ENCODE assay signal across 8 cellular contexts in the genomic region with DNA sequence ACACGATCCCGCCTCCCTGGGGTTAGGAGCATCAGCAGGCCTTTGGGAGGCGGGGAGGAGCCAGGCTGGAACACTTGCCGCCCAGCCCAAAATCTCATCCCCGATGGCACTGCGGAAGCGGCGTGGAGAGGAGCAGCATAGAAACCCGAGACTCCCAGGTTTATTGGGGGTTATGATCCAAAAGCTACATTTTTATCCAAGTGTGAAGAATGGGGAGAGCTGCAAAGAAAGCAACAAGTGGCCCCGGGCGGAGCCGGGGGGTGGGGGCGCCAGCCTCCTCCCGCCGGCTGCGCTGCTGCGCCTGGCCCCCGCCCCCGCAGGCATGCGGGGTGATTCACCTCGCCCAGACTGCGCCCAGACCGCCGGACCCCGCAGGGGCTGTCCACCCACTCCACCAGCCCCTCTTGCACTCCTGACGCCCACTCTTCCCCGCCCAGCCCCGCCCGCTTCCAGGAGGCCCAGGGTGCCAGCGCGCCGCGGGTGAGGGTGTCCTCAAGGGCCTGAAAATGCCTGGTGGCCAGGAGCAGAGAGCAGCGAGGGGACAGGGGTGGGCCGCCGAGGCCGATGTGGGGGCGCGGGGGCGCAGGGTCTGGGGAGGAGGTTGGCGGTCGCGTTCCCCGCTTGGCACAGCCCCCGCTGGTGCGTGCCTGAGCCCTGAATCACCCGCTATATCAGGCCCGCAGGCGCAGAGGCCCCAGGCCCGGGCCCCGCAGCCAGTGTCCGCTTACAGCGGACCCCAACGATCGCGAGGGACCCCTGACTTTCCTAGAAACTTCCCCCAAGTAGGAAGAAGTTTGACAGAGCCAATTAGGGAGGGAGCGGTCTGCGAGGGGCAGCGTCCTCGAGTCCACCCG. TPM values are rescaled to one million over a fixed set of nuclear protein-coding genes. Genes with fewer than 3 reads are reported as not detected.
DNase-seq lines count a peak whose midpoint lies in the region; ATAC-seq and TF ChIP-seq lines count a peak whose summit lies in the region.

No MANE protein-coding gene starts in this region.

- POLR2A ChIA-PET in Caco-2 (lab: Charles Lee) = interaction anchor here (0.5 to 2.1 kb wide), 5 partner anchors 33 to 115 kb away, joined by 4 to 53 read pairs (median 8); a partner anchor contains a TSS

- no TSS peak for BruUV-seq in Caco-2 (replicated peaks; lab: Mats Ljungman, UMichigan)

- peak; percentile 50 for ATAC-seq in SK-N-SH treated with all-trans-retinoic acid at 6 μM for 48 hours

- H3K4me3 Mint-ChIP-seq in Caco-2 (ENCODE audit: unreplicated experiment) = peak overlapping the region; percentile 85

- H3K27ac Mint-ChIP-seq in Caco-2 (ENCODE audit: unreplicated experiment) = peak overlapping the region; percentile 74

- H3K27me3 Mint-ChIP-seq in Caco-2 (ENCODE audit: insufficient read depth, unreplicated experiment) = no peaks in the 10 kb centered on the region

- H3K9me3 ChIP-seq in Caco-2 = no peaks in the 10 kb centered on the region
- no peaks in the 10 kb centered on the region for H3K9me3 ChIP-seq in mucosa of stomach (ENCODE audit: control insufficient read depth, low read length)
- H3K9me3 ChIP-seq in uterus = no peaks in the 10 kb centered on the region

- TF ChIP-seq POLR2A in uterus (IDR thresholded peaks at IDR 0.05) = peak in 1 of 2 donors; percentile 39

- H3K4me3 ChIP-seq in Caco-2 (ENCODE audit: low read depth, low read length) (peak overlapping the region; percentile 97), epithelial cell of esophagus (ENCODE audit: low read length) (peak overlapping the region; percentile 73), mucosa of stomach (ENCODE audit: low read length) (no peak overlapping the region), uterus (peak overlapping the region; percentile 92 to 93)

- intact Hi-C loops in Caco-2 (cut with micrococcal nuclease; ENCODE audit: unreplicated experiment) = loop anchor here (2.0 kb wide), 1 partner anchor 37 kb away; a partner anchor contains a TSS
- intact Hi-C loops in uterus (cut with DNase I; ENCODE audit: low total_unique reads) = no loop called here

- TF ChIP-seq CTCF in Caco-2 (IDR thresholded peaks at IDR 0.05; ENCODE audit: insufficient read depth in 1 of 2, low read depth in 1 of 2, low read length in 1 of 2, severe bottlenecking in 1 of 2, unreplicated experiment in 1 of 2) = no peak
- no peak for TF ChIP-seq CTCF in epithelial cell of esophagus (IDR thresholded peaks at IDR 0.05; ENCODE audit: insufficient read depth, low read depth, low read length, missing control alignments)
- TF ChIP-seq CTCF in uterus (IDR thresholded peaks at IDR 0.05) = no peak

- H3K4me1 ChIP-seq in Caco-2 (peaks cover 13% of the 10 kb centered on the region), mucosa of stomach (ENCODE audit: control insufficient read depth, insufficient read depth, low read length) (peaks cover 19% of the 10 kb centered on the region), uterus (peaks cover 0 to 9% of the 10 kb centered on the region in 2 donors)

- peak overlapping the region; percentile 98 to 99 for H3K27ac ChIP-seq in uterus

- H3K9me3 Mint-ChIP-seq in Caco-2 (ENCODE audit: unreplicated experiment) = no peaks in the 10 kb centered on the region

- peaks cover 15% of the 10 kb centered on the region for H3K4me1 Mint-ChIP-seq in Caco-2 (ENCODE audit: low read depth, unreplicated experiment)

- H3K27me3 ChIP-seq in Caco-2 (replicated peaks; ENCODE audit: control insufficient read depth, insufficient read depth, low read length) (no peaks in the 10 kb centered on the region), mucosa of stomach (ENCODE audit: control insufficient read depth, insufficient read depth, low read length) (peaks cover 29% of the 10 kb centered on the region), uterus (no peaks in the 10 kb centered on the region)

- CTCF ChIA-PET in Caco-2 (lab: Charles Lee) = interaction anchor here (0.6 to 1.9 kb wide), 7 partner anchors 14 to 474 kb away, joined by 3 to 22 read pairs (median 5); a partner anchor contains a TSS

- peak in 1 of 2 experiments; percentile 24 for DNase-seq in Caco-2
- DNase-seq in epithelial cell of esophagus (ENCODE audit: low read depth) = peak; percentile 57
- DNase-seq in uterus = peak; percentile 72 to 75
- no peak for DNase-seq in RPMI8226
- DNase-seq in DMS 273 (lab: John Stamatoyannopoulos, UW; ENCODE audit: unreplicated experiment) = no peak
- DNase-seq in DMS53 treated with DMSO at 0.1 percent for 48 hours (lab: John Stamatoyannopoulos, UW; ENCODE audit: unreplicated experiment) = no peak

- H3K9ac ChIP-seq in mucosa of stomach (ENCODE audit: low read length) = peak overlapping the region; percentile 66

- peaks cover 17% of the 10 kb centered on the region for H3K36me3 Mint-ChIP-seq in Caco-2 (ENCODE audit: insufficient read depth, unreplicated experiment)

- H3K36me3 ChIP-seq in Caco-2 (ENCODE audit: control insufficient read depth, insufficient read depth, low read length) (no peaks in the 10 kb centered on the region), mucosa of stomach (ENCODE audit: control insufficient read depth, insufficient read depth, low read length) (no peaks in the 10 kb centered on the region), uterus (no peaks in the 10 kb centered on the region)

TF ChIP-seq in SK-N-SH treated with all-trans-retinoic acid at 6 μM for 48 hours, 23 proteins besides CTCF, POLR2A, EP300 and RAD21:
- TF ChIP-seq, protein P1, sequence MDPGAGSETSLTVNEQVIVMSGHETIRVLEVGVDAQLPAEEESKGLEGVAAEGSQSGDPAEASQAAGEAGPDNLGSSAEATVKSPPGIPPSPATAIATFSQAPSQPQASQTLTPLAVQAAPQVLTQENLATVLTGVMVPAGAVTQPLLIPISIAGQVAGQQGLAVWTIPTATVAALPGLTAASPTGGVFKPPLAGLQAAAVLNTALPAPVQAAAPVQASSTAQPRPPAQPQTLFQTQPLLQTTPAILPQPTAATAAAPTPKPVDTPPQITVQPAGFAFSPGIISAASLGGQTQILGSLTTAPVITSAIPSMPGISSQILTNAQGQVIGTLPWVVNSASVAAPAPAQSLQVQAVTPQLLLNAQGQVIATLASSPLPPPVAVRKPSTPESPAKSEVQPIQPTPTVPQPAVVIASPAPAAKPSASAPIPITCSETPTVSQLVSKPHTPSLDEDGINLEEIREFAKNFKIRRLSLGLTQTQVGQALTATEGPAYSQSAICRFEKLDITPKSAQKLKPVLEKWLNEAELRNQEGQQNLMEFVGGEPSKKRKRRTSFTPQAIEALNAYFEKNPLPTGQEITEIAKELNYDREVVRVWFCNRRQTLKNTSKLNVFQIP (CRISPR knock-in tag; IDR thresholded peaks at IDR 0.05; ENCODE audit: borderline replicate concordance, low read depth) = no peak
- no peak for TF ChIP-seq ZC3H10 (CRISPR knock-in tag; IDR thresholded peaks at IDR 0.05)
- TF ChIP-seq, protein P2, sequence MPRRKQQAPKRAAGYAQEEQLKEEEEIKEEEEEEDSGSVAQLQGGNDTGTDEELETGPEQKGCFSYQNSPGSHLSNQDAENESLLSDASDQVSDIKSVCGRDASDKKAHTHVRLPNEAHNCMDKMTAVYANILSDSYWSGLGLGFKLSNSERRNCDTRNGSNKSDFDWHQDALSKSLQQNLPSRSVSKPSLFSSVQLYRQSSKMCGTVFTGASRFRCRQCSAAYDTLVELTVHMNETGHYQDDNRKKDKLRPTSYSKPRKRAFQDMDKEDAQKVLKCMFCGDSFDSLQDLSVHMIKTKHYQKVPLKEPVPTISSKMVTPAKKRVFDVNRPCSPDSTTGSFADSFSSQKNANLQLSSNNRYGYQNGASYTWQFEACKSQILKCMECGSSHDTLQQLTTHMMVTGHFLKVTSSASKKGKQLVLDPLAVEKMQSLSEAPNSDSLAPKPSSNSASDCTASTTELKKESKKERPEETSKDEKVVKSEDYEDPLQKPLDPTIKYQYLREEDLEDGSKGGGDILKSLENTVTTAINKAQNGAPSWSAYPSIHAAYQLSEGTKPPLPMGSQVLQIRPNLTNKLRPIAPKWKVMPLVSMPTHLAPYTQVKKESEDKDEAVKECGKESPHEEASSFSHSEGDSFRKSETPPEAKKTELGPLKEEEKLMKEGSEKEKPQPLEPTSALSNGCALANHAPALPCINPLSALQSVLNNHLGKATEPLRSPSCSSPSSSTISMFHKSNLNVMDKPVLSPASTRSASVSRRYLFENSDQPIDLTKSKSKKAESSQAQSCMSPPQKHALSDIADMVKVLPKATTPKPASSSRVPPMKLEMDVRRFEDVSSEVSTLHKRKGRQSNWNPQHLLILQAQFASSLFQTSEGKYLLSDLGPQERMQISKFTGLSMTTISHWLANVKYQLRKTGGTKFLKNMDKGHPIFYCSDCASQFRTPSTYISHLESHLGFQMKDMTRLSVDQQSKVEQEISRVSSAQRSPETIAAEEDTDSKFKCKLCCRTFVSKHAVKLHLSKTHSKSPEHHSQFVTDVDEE (CRISPR knock-in tag; IDR thresholded peaks at IDR 0.05) = no peak
- TF ChIP-seq ZNF565 (CRISPR knock-in tag; conservative IDR thresholded peaks at IDR 0.05; ENCODE audit: low read depth) = no peak
- TF ChIP-seq PPARA (CRISPR knock-in tag; IDR thresholded peaks at IDR 0.05; ENCODE audit: borderline replicate concordance) = no peak
- no peak for TF ChIP-seq ESRRG (CRISPR knock-in tag; IDR thresholded peaks at IDR 0.05)
- TF ChIP-seq, protein P3, sequence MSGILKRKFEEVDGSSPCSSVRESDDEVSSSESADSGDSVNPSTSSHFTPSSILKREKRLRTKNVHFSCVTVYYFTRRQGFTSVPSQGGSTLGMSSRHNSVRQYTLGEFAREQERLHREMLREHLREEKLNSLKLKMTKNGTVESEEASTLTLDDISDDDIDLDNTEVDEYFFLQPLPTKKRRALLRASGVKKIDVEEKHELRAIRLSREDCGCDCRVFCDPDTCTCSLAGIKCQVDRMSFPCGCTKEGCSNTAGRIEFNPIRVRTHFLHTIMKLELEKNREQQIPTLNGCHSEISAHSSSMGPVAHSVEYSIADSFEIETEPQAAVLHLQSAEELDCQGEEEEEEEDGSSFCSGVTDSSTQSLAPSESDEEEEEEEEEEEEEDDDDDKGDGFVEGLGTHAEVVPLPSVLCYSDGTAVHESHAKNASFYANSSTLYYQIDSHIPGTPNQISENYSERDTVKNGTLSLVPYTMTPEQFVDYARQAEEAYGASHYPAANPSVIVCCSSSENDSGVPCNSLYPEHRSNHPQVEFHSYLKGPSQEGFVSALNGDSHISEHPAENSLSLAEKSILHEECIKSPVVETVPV (CRISPR knock-in tag; IDR thresholded peaks at IDR 0.05) = no peak
- TF ChIP-seq ISL1 (CRISPR knock-in tag; IDR thresholded peaks at IDR 0.05) = no peak
- no peak for TF ChIP-seq BACH2 (CRISPR knock-in tag; IDR thresholded peaks at IDR 0.05; ENCODE audit: borderline replicate concordance)
- TF ChIP-seq TOX (CRISPR knock-in tag; IDR thresholded peaks at IDR 0.05; ENCODE audit: borderline replicate concordance) = no peak
- no peak for TF ChIP-seq SNAI2 (CRISPR knock-in tag; IDR thresholded peaks at IDR 0.05)
- TF ChIP-seq OSR1 (CRISPR knock-in tag; IDR thresholded peaks at IDR 0.05) = no peak
- TF ChIP-seq CSDC2 (CRISPR knock-in tag; IDR thresholded peaks at IDR 0.05) = no peak

RNA-seq across cellular contexts. Expression of a gene that starts 1.4 kb away (rescaled TPM):
- total RNA-seq in Caco-2 (2022) = 143 and 173 TPM in 2 replicates
- 100 to 1,000 TPM; 204 to 520 (median 372) TPM for total RNA-seq in uterus

RNA-seq across cellular contexts. Expression of a gene that starts 33.5 kb away (rescaled TPM):
- total RNA-seq in Caco-2 (2022) (72.1 and 73.7 TPM in 2 replicates), uterus (100 to 1,000 TPM; 115 to 298 (median 171) TPM)

RNA-seq across cellular contexts. Expression of a gene that starts 37.0 kb away (rescaled TPM):
- total RNA-seq in Caco-2 (2022) (82.8 and 103 TPM in 2 replicates), uterus (100 to 1,000 TPM in 1 of 4 donors, 10 to 100 TPM in 3; 29.5 to 111 (median 64.5) TPM)

Comparison
In these comparisons a context has a peak if more than half of its experiments do, and no peak if none do; other contexts are left out.
1. DNase-seq: peak in epithelial cell of esophagus (single experiment) and uterus (2 of 2); none in RPMI8226 (single experiment), DMS 273 (single experiment) and DMS53 treated with DMSO at 0.1 percent for 48 hours (single experiment).